27 cellular contexts compared by ENCODE assay signal in the genomic region with DNA sequence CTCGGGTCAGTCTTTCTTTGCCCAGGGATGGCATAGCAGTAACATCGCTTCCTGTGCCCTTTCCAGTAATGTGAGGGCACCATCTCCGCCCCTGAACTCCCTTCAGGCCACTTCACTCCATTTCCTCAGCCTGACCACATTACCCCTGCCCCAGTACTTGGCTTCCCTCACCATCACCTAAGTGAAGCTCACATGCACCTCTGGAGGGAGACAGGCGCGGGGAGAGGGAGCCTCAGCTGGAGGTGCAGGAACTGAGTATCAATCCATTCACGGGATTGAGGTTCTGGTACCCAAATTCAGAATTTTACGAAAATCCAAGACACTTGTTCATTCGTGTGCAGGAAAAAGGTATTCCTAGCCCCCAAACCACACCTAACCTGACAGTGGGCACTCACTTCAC.
"Had no signal": no experiment of that assay in that cellular context is flagged by ENCODE, and none has a peak within 500 bp of the region (broad histone marks: within the 10 kb centered on the region; RNA-seq: fewer than 3 reads in every experiment).

No MANE protein-coding gene starts in this region.

- H3K4me1 Mint-ChIP-seq: stimulated activated effector memory CD8-positive, alpha-beta T cell treated with anti-CD3 and anti-CD28 coated beads, Interleukin-12 subunit alpha, Interleukin-12 subunit beta, amount 100 ng/mL, for 72 hours; stimulated activated naive CD8-positive, alpha-beta T cell treated with anti-CD3 and anti-CD28 coated beads, Interleukin-15, amount 100 ng/mL, for 72 hours had no signal

- H3K9me3 Mint-ChIP-seq: stimulated activated memory B cell treated with anti-CD40 and anti-IgM and Interleukin-4, amounts not matched to agents 10 μg/mL and 1 μg/mL and 100 μg/mL, for 72 hours; stimulated activated naive B cell treated with anti-CD40 and anti-IgM and Interleukin-4, amounts not matched to agents 10 μg/mL and 1 μg/mL and 100 μg/mL, for 72 hours; stimulated activated naive CD8-positive, alpha-beta T cell treated with anti-CD3 and anti-CD28 coated beads, Interleukin-15, amount 100 ng/mL, for 72 hours; stimulated activated naive CD8-positive, alpha-beta T cell treated with anti-CD3 and anti-CD28 coated beads, Interleukin-15, Interleukin-2, amounts not matched to agents 100 ng/mL and 50 ng/mL, for 24 hours; type B pancreatic cell had no signal

- H3K27me3 ChIP-seq: stomach, suprapubic skin, testis, thyroid gland, tibial artery, tibial nerve, transverse colon, upper lobe of left lung, upper lobe of right lung, uterus, vagina had no signal

- H3K27ac Mint-ChIP-seq: stimulated activated effector memory CD8-positive, alpha-beta T cell treated with anti-CD3 and anti-CD28 coated beads, Interleukin-12 subunit alpha, Interleukin-12 subunit beta, amount 100 ng/mL, for 72 hours; stimulated activated memory B cell treated with anti-CD40 and anti-IgM and Interleukin-4, amounts not matched to agents 10 μg/mL and 1 μg/mL and 100 μg/mL, for 72 hours; stimulated activated naive CD8-positive, alpha-beta T cell treated with anti-CD3 and anti-CD28 coated beads, Interleukin-15, amount 100 ng/mL, for 72 hours; stimulated activated naive CD8-positive, alpha-beta T cell treated with anti-CD3 and anti-CD28 coated beads, Interleukin-15, Interleukin-2, amounts not matched to agents 100 ng/mL and 50 ng/mL, for 24 hours; type B pancreatic cell had no signal

- H3K4me3 ChIP-seq: stomach, suprapubic skin, testis, thoracic aorta, thyroid gland, tibial artery, tibial nerve, transverse colon, upper lobe of left lung, upper lobe of right lung, uterus, vagina had no signal

- H3K36me3 ChIP-seq: stomach, suprapubic skin, thoracic aorta, thyroid gland, tibial artery, transverse colon, upper lobe of left lung, upper lobe of right lung, uterus, vagina had no signal

- H3K9me3 ChIP-seq: suprapubic skin, testis, thoracic aorta, thyroid gland, transverse colon, upper lobe of left lung, upper lobe of right lung, uterus, vagina had no signal

- ATAC-seq: stimulated activated effector memory CD8-positive, alpha-beta T cell treated with anti-CD3 and anti-CD28 coated beads, Interleukin-12 subunit alpha, Interleukin-12 subunit beta, amount 100 ng/mL, for 72 hours; stimulated activated memory B cell treated with anti-CD40 and anti-IgM and Interleukin-4, amounts not matched to agents 10 μg/mL and 1 μg/mL and 100 μg/mL, for 72 hours; stimulated activated naive B cell treated with anti-CD40 and anti-IgM and Interleukin-4, amounts not matched to agents 10 μg/mL and 1 μg/mL and 100 μg/mL, for 72 hours; stimulated activated naive CD8-positive, alpha-beta T cell treated with anti-CD3 and anti-CD28 coated beads, Interleukin-15, amount 100 ng/mL, for 72 hours; stimulated activated naive CD8-positive, alpha-beta T cell treated with anti-CD3 and anti-CD28 coated beads, Interleukin-15, Interleukin-2, amounts not matched to agents 100 U/mL and 50 U/mL, for 24 hours; upper lobe of right lung had no signal

- H3K4me3 Mint-ChIP-seq: stimulated activated effector memory CD8-positive, alpha-beta T cell treated with anti-CD3 and anti-CD28 coated beads, Interleukin-12 subunit alpha, Interleukin-12 subunit beta, amount 100 ng/mL, for 72 hours; stimulated activated memory B cell treated with anti-CD40 and anti-IgM and Interleukin-4, amounts not matched to agents 10 μg/mL and 1 μg/mL and 100 μg/mL, for 72 hours; stimulated activated naive B cell treated with anti-CD40 and anti-IgM and Interleukin-4, amounts not matched to agents 10 μg/mL and 1 μg/mL and 100 μg/mL, for 72 hours; stimulated activated naive CD8-positive, alpha-beta T cell treated with anti-CD3 and anti-CD28 coated beads, Interleukin-15, amount 100 ng/mL, for 72 hours; stimulated activated naive CD8-positive, alpha-beta T cell treated with anti-CD3 and anti-CD28 coated beads, Interleukin-15, Interleukin-2, amounts not matched to agents 100 ng/mL and 50 ng/mL, for 24 hours; type B pancreatic cell had no signal

- H3K4me1 ChIP-seq: stomach, suprapubic skin, testis, thyroid gland, tibial artery, tibial nerve, transverse colon, upper lobe of left lung, upper lobe of right lung, uterus, vagina had no signal

- DNase-seq: stimulated activated CD4-positive, alpha-beta T cell treated with anti-CD3 and anti-CD28 coated beads, Interleukin-2, amount 100 ng/mL, for 48 hours; stimulated activated CD4-positive, alpha-beta T cell treated with anti-CD3 and anti-CD28 coated beads, Interleukin-4, amount 100 ng/mL, for 1 hour; stimulated activated CD4-positive, alpha-beta T cell treated with anti-CD3 and anti-CD28 coated beads, Interleukin-4, amount 100 ng/mL, for 24 hours; stimulated activated CD4-positive, alpha-beta T cell treated with anti-CD3 and anti-CD28 coated beads, Interleukin-4, amount 100 ng/mL, for 4 hours; stimulated activated CD8-positive, alpha-beta memory T cell treated with anti-CD3 and anti-CD28 coated beads, Interleukin-4, amount 100 ng/mL, for 48 hours; stimulated activated naive B cell treated with anti-CD40 and anti-IgM and Interleukin-4, amounts not matched to agents 10 μg/mL and 1 μg/mL and 100 μg/mL, for 72 hours; stimulated activated naive CD4-positive, alpha-beta T cell; stimulated activated naive CD4-positive, alpha-beta T cell treated with Interleukin-2 at 50 U/mL for 16 hours; stimulated activated naive CD8-positive, alpha-beta T cell treated with anti-CD3 and anti-CD28 coated beads, Interleukin-15, amount 100 ng/mL, for 72 hours; stimulated activated naive CD8-positive, alpha-beta T cell treated with anti-CD3 and anti-CD28 coated beads, Interleukin-15, Interleukin-2, amounts not matched to agents 100 U/mL and 50 U/mL, for 24 hours; stomach; testis; thyroid gland; tibial artery; transverse colon; trophoblast cell; upper lobe of right lung; uterus had no signal

- H3K27ac ChIP-seq: stomach, suprapubic skin, testis, thoracic aorta, thyroid gland, tibial artery, tibial nerve, transverse colon, upper lobe of left lung, upper lobe of right lung, uterus, vagina had no signal

- H3K27me3 Mint-ChIP-seq: stimulated activated memory B cell treated with anti-CD40 and anti-IgM and Interleukin-4, amounts not matched to agents 10 μg/mL and 1 μg/mL and 100 μg/mL, for 72 hours; stimulated activated naive CD8-positive, alpha-beta T cell treated with anti-CD3 and anti-CD28 coated beads, Interleukin-15, Interleukin-2, amounts not matched to agents 100 ng/mL and 50 ng/mL, for 24 hours had no signal

- H3K36me3 Mint-ChIP-seq: stimulated activated effector memory CD8-positive, alpha-beta T cell treated with anti-CD3 and anti-CD28 coated beads, Interleukin-12 subunit alpha, Interleukin-12 subunit beta, amount 100 ng/mL, for 72 hours had no signal
